In the genomic region with DNA sequence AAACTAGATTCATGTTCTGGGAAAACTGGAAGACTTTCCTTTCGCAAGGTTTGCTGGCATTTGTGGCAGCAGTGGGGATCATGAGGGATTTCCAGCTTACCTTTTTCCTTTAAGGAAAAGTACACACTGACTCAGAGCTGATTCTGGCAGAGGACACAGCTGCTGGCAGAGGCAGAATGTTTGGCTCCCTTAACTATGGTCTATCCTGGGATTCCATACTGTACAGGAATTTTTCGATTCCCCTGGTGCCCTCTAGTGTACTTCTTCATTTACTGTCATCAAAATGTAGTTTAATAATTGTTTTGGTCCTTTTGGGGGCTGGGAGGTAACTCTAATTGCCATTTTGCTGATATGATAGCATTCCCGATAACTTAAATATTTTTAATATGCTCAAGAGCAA, we compare ENCODE assay signal across 22 cellular contexts.
"Had no signal": no experiment of that assay in that cellular context is flagged by ENCODE, and none has a peak within 500 bp of the region (broad histone marks: within the 10 kb centered on the region; RNA-seq: fewer than 3 reads in every experiment).

No MANE protein-coding gene starts in this region.

- H3K9me3 ChIP-seq: neutrophil, pancreas had no signal

- H3K27ac ChIP-seq: adrenal gland, cardiac muscle cell, foreskin keratinocyte, neutrophil, pancreas, suprapubic skin had no signal

- H3K27me3 ChIP-seq: adrenal gland, cardiac muscle cell, foreskin keratinocyte, neutrophil, pancreas, suprapubic skin had no signal

- H3K4me3 ChIP-seq: adrenal gland, cardiac muscle cell, lung, pancreas, smooth muscle cell, suprapubic skin had no signal

- H3K36me3 ChIP-seq: adrenal gland, cardiac muscle cell, neutrophil, pancreas, suprapubic skin had no signal

- DNase-seq: activated B cell treated with CpG ODN at 0.5 μM for 24 hours; activated CD4-positive, alpha-beta memory T cell treated with anti-CD3 and anti-CD28 coated beads for 36 hours; activated CD4-positive, alpha-beta T cell treated with anti-CD3 and anti-CD28 coated beads for 4 hours; activated gamma-delta T cell treated with Interleukin-2 at 50 U/mL for 16 hours; activated T-cell treated with anti-CD3 and anti-CD28 coated beads for 4 hours; adrenal gland; hippocampal formation; left colon; pancreas; stimulated activated CD4-positive, alpha-beta T cell treated with anti-CD3 and anti-CD28 coated beads, Interleukin-4, amount 100 ng/mL, for 1 hour; stimulated activated naive CD8-positive, alpha-beta T cell treated with anti-CD3 and anti-CD28 coated beads, Interleukin-15, amount 100 ng/mL, for 72 hours had no signal

- H3K4me2 ChIP-seq: smooth muscle cell had no signal

- ATAC-seq: activated naive CD4-positive, alpha-beta T cell treated with anti-CD3 and anti-CD28 coated beads, Interleukin-2, amount 50 U/mL, for 72 hours; foreskin keratinocyte; left colon; natural killer cell treated with Interleukin-12 subunit alpha and Interleukin-12 subunit beta and Interleukin-15 and Interleukin-18, amount 100 ng/mL, for 72 hours; pancreas; sciatic nerve; stimulated activated naive CD8-positive, alpha-beta T cell treated with anti-CD3 and anti-CD28 coated beads, Interleukin-15, amount 100 ng/mL, for 72 hours had no signal

- FAIRE-seq: astrocyte, islet of Langerhans, pancreas had no signal

- H3K4me1 ChIP-seq: adrenal gland, foreskin keratinocyte, pancreas, suprapubic skin had no signal
